ENCODE assay signal across 1 cellular context in genomic region chr20:63514520-63514919, GRCh38.
TF ChIP-seq lines count a peak whose summit lies in the region.
"Not testable (repeated sequence)": the region's sequence is repeated elsewhere in the genome, so short reads cannot be mapped to it uniquely, and the experiment has no call there.

No MANE protein-coding gene starts in this region.

TF ChIP-seq in K562, 482 proteins besides CTCF, POLR2A, EP300 and RAD21:
- TF ChIP-seq NFIC (IDR thresholded peaks at IDR 0.05) (peak; percentile 75), CHD2 (IDR thresholded peaks at IDR 0.05; ENCODE audit: low read depth, low read length) (peak; percentile 73), TRIM24 (IDR thresholded peaks at IDR 0.05) (peak in 1 of 2 experiments; percentile 41; a peak in 1 of 4 replicates), BHLHE40 (IDR thresholded peaks at IDR 0.05; ENCODE audit: low read length) (peak; percentile 78), HES1 (IDR thresholded peaks at IDR 0.05; ENCODE audit: low read depth) (peak; percentile 70), MYC (IDR thresholded peaks at IDR 0.05; ENCODE audit: low read depth, low read length) (0 out of 2 replicates have a peak, but pooled peaks have one; percentile 12), CEBPB (tag; IDR thresholded peaks at IDR 0.05) (peak; percentile 22; the same call in 1 of the 2 replicates), ZNF766 (CRISPR knock-in tag; conservative IDR thresholded peaks at IDR 0.05) (peak; percentile 65; the same call in 1 of the 2 replicates), L3MBTL2 (IDR thresholded peaks at IDR 0.05) (peak; percentile 45)
- TF ChIP-seq MYC (CRISPR knock-in tag; IDR thresholded peaks at IDR 0.05; ENCODE audit: borderline replicate concordance, low read depth), result not testable (repeated sequence)
